In genomic region chr10:126684171-126684745, GRCh38 we compare ENCODE assay signal across 1 cellular context.
TF ChIP-seq lines count a peak whose summit lies in the region.

No MANE protein-coding gene starts in this region.

TF ChIP-seq in GM12878, 131 proteins besides CTCF, POLR2A, EP300 and RAD21 (continued from another document):
- TF ChIP-seq MEF2A (IDR thresholded peaks at IDR 0.05; ENCODE audit: insufficient read depth, low read depth, low read length) (no peak), SUPT20H (IDR thresholded peaks at IDR 0.05; ENCODE audit: borderline replicate concordance, control insufficient read depth, low read depth, low read length) (no peak), ZNF687 (IDR thresholded peaks at IDR 0.05) (no peak), CUX1 (IDR thresholded peaks at IDR 0.05; ENCODE audit: insufficient replicate concordance, low read depth, low read length) (no peak), CBX5 (IDR thresholded peaks at IDR 0.05; ENCODE audit: low read depth) (no peak), ZZZ3 (IDR thresholded peaks at IDR 0.05; ENCODE audit: control insufficient read depth, insufficient read length, low read depth) (no peak)
